ENCODE assay signal across 8 cellular contexts in the genomic region with DNA sequence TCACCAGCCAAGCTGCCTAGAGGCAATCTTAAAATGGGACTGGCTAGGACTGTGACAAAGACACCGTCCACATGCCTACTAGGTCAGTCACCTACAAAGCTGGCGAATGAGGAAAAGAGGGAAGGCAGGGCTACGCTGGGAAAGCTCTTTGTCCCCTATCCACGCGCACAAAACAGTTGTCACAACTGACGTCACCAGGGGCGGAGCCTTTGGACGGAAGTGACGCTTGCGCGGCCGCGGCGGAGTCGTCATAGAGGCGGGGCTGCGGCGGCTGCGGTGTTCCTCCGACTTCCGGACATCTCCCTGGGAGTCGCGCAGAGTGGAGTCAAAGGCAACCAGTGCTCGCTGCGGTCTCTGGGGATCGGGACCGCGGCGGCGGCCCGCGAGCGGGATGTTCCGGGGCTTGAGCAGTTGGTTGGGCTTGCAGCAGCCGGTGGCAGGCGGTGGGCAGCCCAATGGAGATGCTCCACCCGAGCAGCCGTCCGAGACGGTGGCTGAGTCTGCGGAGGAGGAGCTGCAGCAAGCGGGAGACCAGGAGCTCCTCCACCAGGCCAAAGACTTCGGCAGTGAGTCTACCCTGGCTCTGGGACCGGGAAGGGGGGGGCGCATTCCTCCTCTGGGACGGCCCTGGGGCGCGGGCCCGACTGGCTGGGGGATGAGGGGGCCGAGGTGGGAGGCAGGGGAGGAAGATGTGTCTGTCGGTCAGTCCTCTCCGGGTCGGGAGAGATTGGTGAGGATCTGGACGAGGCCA. TPM values are rescaled to one million over a fixed set of nuclear protein-coding genes. Genes with fewer than 3 reads are reported as not detected.
A peak's percentile ranks its signal among the peaks of the same experiment; 100 is the strongest.
DNase-seq lines count a peak whose midpoint lies in the region; ATAC-seq and TF ChIP-seq lines count a peak whose summit lies in the region.

A gene with protein sequence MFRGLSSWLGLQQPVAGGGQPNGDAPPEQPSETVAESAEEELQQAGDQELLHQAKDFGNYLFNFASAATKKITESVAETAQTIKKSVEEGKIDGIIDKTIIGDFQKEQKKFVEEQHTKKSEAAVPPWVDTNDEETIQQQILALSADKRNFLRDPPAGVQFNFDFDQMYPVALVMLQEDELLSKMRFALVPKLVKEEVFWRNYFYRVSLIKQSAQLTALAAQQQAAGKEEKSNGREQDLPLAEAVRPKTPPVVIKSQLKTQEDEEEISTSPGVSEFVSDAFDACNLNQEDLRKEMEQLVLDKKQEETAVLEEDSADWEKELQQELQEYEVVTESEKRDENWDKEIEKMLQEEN (plus strand): TSS at position 279 of the 751 bp plus-strand sequence. CDS start 113 bp downstream, at position 392.

- ATAC-seq in GM19023 (IDR thresholded peaks at IDR 0.05; ENCODE audit: unreplicated experiment) (peak; percentile 99), HG03280 (IDR thresholded peaks at IDR 0.05; ENCODE audit: unreplicated experiment) (peak; percentile 98)

- no peaks in the 10 kb centered on the region for H3K9me3 ChIP-seq in spleen

- 0 to 1% (median 0%) methylated on average over 1 to 54 of the region's 54 CpGs for WGBS in spleen, 5 donors

- TF ChIP-seq POLR2A in spleen (IDR thresholded peaks at IDR 0.05), result peak; percentile 54 to 85 (median 80)

- intact Hi-C loops in spleen (cut with DNase I; ENCODE audit: low total_unique reads), result loop anchor here (10.0 kb wide), 1 partner anchor 65 kb away; a partner anchor contains a TSS

- peak in 1 of 11 experiments; percentile 5 for TF ChIP-seq CTCF in spleen (IDR thresholded peaks at IDR 0.05 in 8 of 11, conservative IDR thresholded peaks at IDR 0.05 in 3 of 11)

- H3K36me3 ChIP-seq in spleen, result peaks cover 0 to 5% (median 0%) of the 10 kb centered on the region in 6 donors

- H3K4me1 ChIP-seq in spleen, result peaks cover 7 to 24% (median 13%) of the 10 kb centered on the region in 6 donors

- no peaks in the 10 kb centered on the region for H3K27me3 ChIP-seq in spleen (replicated peaks in 1 of 7)

- peak within 1 kb of the TSS; percentile 79 to 96 (median 92) for H3K27ac ChIP-seq in spleen

- H3K4me3 ChIP-seq in spleen, result peak within 1 kb of the TSS; percentile 50 to 77 (median 60)

- peak; percentile 96 for DNase-seq in AG08395 (ENCODE audit: low spot score)
- DNase-seq in NCI-H345 treated with DMSO at 0.1 percent for 48 hours (lab: John Stamatoyannopoulos, UW; ENCODE audit: unreplicated experiment), result peak; percentile 86
- DNase-seq in activated CD4-positive, CD25-positive, alpha-beta regulatory T cell (lab: John Stamatoyannopoulos, UW), result peak; percentile 69 to 81 (median 76)
- peak; percentile 98 for DNase-seq in central memory CD4-positive, alpha-beta T cell
- DNase-seq in inferior parietal cortex (ENCODE audit: extremely low spot score), result peak; percentile 93
- DNase-seq in spleen, result peak; percentile 98

RNA-seq across cellular contexts. Expression of the gene that starts here (rescaled TPM):
- total RNA-seq in spleen, result 10 to 100 TPM; 16.7 to 23.2 (median 19.7) TPM
- 1 to 10 TPM; 6.9 to 7.6 (median 6.9) TPM for polyA plus RNA-seq in spleen

Comparison
In these comparisons a context has a peak if more than half of its experiments do, and no peak if none do; other contexts are left out.
1. Peak in every context shown above with its lines: DNase-seq, ATAC-seq, H3K4me3 ChIP-seq and H3K27ac ChIP-seq.